ENCODE assay signal across 1 cellular context in genomic region chr12:96472384-96472783, GRCh38.
TF ChIP-seq lines count a peak whose summit lies in the region.

No MANE protein-coding gene starts in this region.

TF ChIP-seq in GM12878, 131 proteins besides CTCF, POLR2A, EP300 and RAD21:
- TF ChIP-seq PKNOX1 (IDR thresholded peaks at IDR 0.05) (peak; percentile 42; the same call in 1 of the 2 replicates), FOXK2 (IDR thresholded peaks at IDR 0.05) (no peak)
